In genomic region chr9:124513374-124513994, GRCh38 we compare ENCODE assay signal across 1 cellular context.
A peak's percentile ranks its signal among the peaks of the same experiment; 100 is the strongest.
TF ChIP-seq lines count a peak whose summit lies in the region.

No MANE protein-coding gene starts in this region.

TF ChIP-seq in HepG2, 621 proteins besides CTCF, POLR2A, EP300 and RAD21 (continued from another document and continues in another):
- TF ChIP-seq REST (IDR thresholded peaks at IDR 0.05; ENCODE audit: borderline replicate concordance in 1 of 2, low read depth in 1 of 2, low read length in 2 of 2) = no peak
- no peak for TF ChIP-seq RBFOX2 (IDR thresholded peaks at IDR 0.05; ENCODE audit: low read depth, low read length)
- TF ChIP-seq GABPB1 (CRISPR knock-in tag; IDR thresholded peaks at IDR 0.05) = no peak
- TF ChIP-seq ZBTB26 (CRISPR knock-in tag; IDR thresholded peaks at IDR 0.05; ENCODE audit: borderline replicate concordance) = no peak
- 0 out of 2 replicates have a peak, but pooled peaks have one; percentile 67 for TF ChIP-seq HNRNPL (IDR thresholded peaks at IDR 0.05; ENCODE audit: low read depth, low read length)
- TF ChIP-seq MAFG (CRISPR knock-in tag; IDR thresholded peaks at IDR 0.05) = no peak
- 0 out of 2 replicates have a peak, but pooled peaks have one; percentile 36 for TF ChIP-seq CC2D1A (CRISPR knock-in tag; IDR thresholded peaks at IDR 0.05)
- no peak for TF ChIP-seq REL (CRISPR knock-in tag; conservative IDR thresholded peaks at IDR 0.05)
- TF ChIP-seq MEIS1 (CRISPR knock-in tag; IDR thresholded peaks at IDR 0.05; ENCODE audit: borderline replicate concordance) = no peak
- no peak for TF ChIP-seq SMAD9 (CRISPR knock-in tag; IDR thresholded peaks at IDR 0.05)
- TF ChIP-seq KDM5B (CRISPR knock-in tag; IDR thresholded peaks at IDR 0.05; ENCODE audit: borderline replicate concordance) = 0 out of 2 replicates have a peak, but pooled peaks have one; percentile 24
- no peak for TF ChIP-seq PPARG (CRISPR knock-in tag; conservative IDR thresholded peaks at IDR 0.05)
- no peak for TF ChIP-seq ZNF367 (CRISPR knock-in tag; IDR thresholded peaks at IDR 0.05; ENCODE audit: borderline replicate concordance)
- TF ChIP-seq ZNF75D (CRISPR knock-in tag; IDR thresholded peaks at IDR 0.05; ENCODE audit: borderline replicate concordance) = no peak
- no peak for TF ChIP-seq ZNF570 (CRISPR knock-in tag; IDR thresholded peaks at IDR 0.05; ENCODE audit: borderline replicate concordance)
- TF ChIP-seq ZNF784 (CRISPR knock-in tag; IDR thresholded peaks at IDR 0.05; ENCODE audit: borderline replicate concordance) = 0 out of 2 replicates have a peak, but pooled peaks have one; percentile 5
- TF ChIP-seq ARID2 (CRISPR knock-in tag; IDR thresholded peaks at IDR 0.05; ENCODE audit: borderline replicate concordance) = no peak
- no peak for TF ChIP-seq ZNF780A (CRISPR knock-in tag; IDR thresholded peaks at IDR 0.05)
- no peak for TF ChIP-seq ZNF709 (CRISPR knock-in tag; IDR thresholded peaks at IDR 0.05)
- no peak for TF ChIP-seq TCF7 (IDR thresholded peaks at IDR 0.05; ENCODE audit: low read depth)
- TF ChIP-seq ZNF800 (CRISPR knock-in tag; IDR thresholded peaks at IDR 0.05) = no peak
- TF ChIP-seq MTA1 (CRISPR knock-in tag; IDR thresholded peaks at IDR 0.05; ENCODE audit: borderline replicate concordance) = 0 out of 2 replicates have a peak, but pooled peaks have one; percentile 41
- TF ChIP-seq GTF3A (CRISPR knock-in tag; conservative IDR thresholded peaks at IDR 0.05) = no peak
- 0 out of 2 replicates have a peak, but pooled peaks have one; percentile 27 for TF ChIP-seq THAP7 (CRISPR knock-in tag; IDR thresholded peaks at IDR 0.05)
- TF ChIP-seq SYNCRIP (IDR thresholded peaks at IDR 0.05; ENCODE audit: insufficient read depth, low read depth, low read length) = no peak
- TF ChIP-seq TRAFD1 (CRISPR knock-in tag; IDR thresholded peaks at IDR 0.05; ENCODE audit: borderline replicate concordance) = no peak
- no peak for TF ChIP-seq ZNF430 (CRISPR knock-in tag; IDR thresholded peaks at IDR 0.05)
- TF ChIP-seq PRDM10 (CRISPR knock-in tag; IDR thresholded peaks at IDR 0.05; ENCODE audit: low read depth) = 0 out of 2 replicates have a peak, but pooled peaks have one; percentile 41
- 0 out of 2 replicates have a peak, but pooled peaks have one; percentile 21 for TF ChIP-seq ELF1 (CRISPR knock-in tag; IDR thresholded peaks at IDR 0.05)
- no peak for TF ChIP-seq FOXK1 (CRISPR knock-in tag; IDR thresholded peaks at IDR 0.05; ENCODE audit: borderline replicate concordance, low read depth)
- no peak for TF ChIP-seq CENPX (CRISPR knock-in tag; IDR thresholded peaks at IDR 0.05)
- TF ChIP-seq ZNF337 (CRISPR knock-in tag; IDR thresholded peaks at IDR 0.05; ENCODE audit: borderline replicate concordance, low read depth) = no peak
- TF ChIP-seq ZNF292 (CRISPR knock-in tag; IDR thresholded peaks at IDR 0.05; ENCODE audit: borderline replicate concordance, low read depth) = no peak
- no peak for TF ChIP-seq ZSCAN5A (CRISPR knock-in tag; IDR thresholded peaks at IDR 0.05; ENCODE audit: borderline replicate concordance)
- no peak for TF ChIP-seq ZSCAN25 (CRISPR knock-in tag; IDR thresholded peaks at IDR 0.05)
- peak; percentile 76; the same call in 1 of the 2 replicates for TF ChIP-seq ZNF770 (CRISPR knock-in tag; IDR thresholded peaks at IDR 0.05)
- no peak for TF ChIP-seq LBX2 (CRISPR knock-in tag; IDR thresholded peaks at IDR 0.05; ENCODE audit: borderline replicate concordance)
- peak; percentile 74; the same call in 1 of the 2 replicates for TF ChIP-seq ZBTB33 (CRISPR knock-in tag; IDR thresholded peaks at IDR 0.05)
- TF ChIP-seq FOXK2 (IDR thresholded peaks at IDR 0.05) = no peak
- TF ChIP-seq ZNF331 (CRISPR knock-in tag; IDR thresholded peaks at IDR 0.05) = no peak
